ENCODE assay signal across 15 cellular contexts in the genomic region with DNA sequence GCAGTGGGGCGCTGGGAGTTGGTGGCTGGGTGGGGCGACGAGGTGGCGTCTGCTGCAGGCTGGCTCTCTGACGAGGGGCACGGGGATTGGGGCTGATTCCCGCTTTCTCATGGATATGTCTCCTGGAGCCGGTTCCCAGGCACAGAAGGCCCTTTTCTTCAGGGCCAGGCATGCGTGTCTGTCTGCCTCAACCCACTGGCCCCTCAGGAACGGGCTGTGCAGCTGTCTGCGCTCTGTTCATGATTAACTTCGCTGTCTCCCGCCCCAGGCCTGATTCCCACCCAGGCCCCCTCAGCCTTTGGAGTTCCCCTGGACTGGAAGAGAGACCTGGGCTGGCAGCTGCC. TPM values are rescaled to one million over a fixed set of nuclear protein-coding genes. Genes with fewer than 3 reads are reported as not detected.
DNase-seq lines count a peak whose midpoint lies in the region; ATAC-seq and TF ChIP-seq lines count a peak whose summit lies in the region.
"Had no signal": no experiment of that assay in that cellular context is flagged by ENCODE, and none has a peak within 500 bp of the region (broad histone marks: within the 10 kb centered on the region; RNA-seq: fewer than 3 reads in every experiment).

No MANE protein-coding gene starts in this region.

- H2BK5ac ChIP-seq in neuronal stem cell (ENCODE audit: low read length): no peak overlapping the region

- H3K4ac ChIP-seq in neuronal stem cell (ENCODE audit: low read length): no peak overlapping the region

- WGBS in hepatocyte (ENCODE audit: low lambda C conversion rate, missing lambda C conversion rate): 53% methylated on average over 10 of the region's 13 CpGs
- WGBS in neuronal stem cell (ENCODE audit: extremely low coverage in 2 of 2, insufficient read length in 2 of 2, insufficient replicate concordance in 1 of 2), 2 donors: no CpG with 5 or more reads among the region's 13 CpGs

- H3K27me3 ChIP-seq in BE2C (no peaks in the 10 kb centered on the region), OCI-LY3 (ENCODE audit: low read depth, low read length) (peaks cover 15% of the 10 kb centered on the region), hepatocyte (peaks cover 4% of the 10 kb centered on the region), neuronal stem cell (ENCODE audit: control insufficient read depth in 3 of 3, insufficient read depth in 3 of 3, low read depth in 1 of 3, low read length in 3 of 3) (peaks cover 4 to 47% (median 16%) of the 10 kb centered on the region in 3 experiments)
- peaks cover 4% of the 10 kb centered on the region for H3K27me3 ChIP-seq in CD4-positive, alpha-beta memory T cell (ENCODE audit: insufficient read depth, low read length)

- H2BK12ac ChIP-seq in neuronal stem cell (ENCODE audit: low read length): peak overlapping the region; percentile 84

- no peak overlapping the region for H2AFZ ChIP-seq in OCI-LY3 (ENCODE audit: low read depth, low read length)
- no peak overlapping the region for H2AFZ ChIP-seq in hepatocyte
- H2AFZ ChIP-seq in neuronal stem cell (ENCODE audit: low read length): peak overlapping the region; percentile 10

- H3K27ac Mint-ChIP-seq in T-cell: no peak overlapping the region
- no peak overlapping the region for H3K27ac Mint-ChIP-seq in CD4-positive, alpha-beta memory T cell
- H3K27ac Mint-ChIP-seq: activated CD8-positive, alpha-beta T cell treated with anti-CD3 and anti-CD28 coated beads, Interleukin-2, amount 10 ng/mL, durations not matched to agents 7 days and 5 days; progenitor cell of endocrine pancreas had no signal

- no peak for ATAC-seq in T-cell (replicated peaks in 1 of 4)

- peak overlapping the region; percentile 80 for H3K18ac ChIP-seq in neuronal stem cell (ENCODE audit: low read length)

- no peak overlapping the region for H4K91ac ChIP-seq in neuronal stem cell (ENCODE audit: low read depth, low read length, poor library complexity)

- peaks cover 6% of the 10 kb centered on the region for H3K36me3 Mint-ChIP-seq in T-cell
- H3K36me3 Mint-ChIP-seq in CD4-positive, alpha-beta memory T cell: peaks cover 3 to 10% of the 10 kb centered on the region in 2 donors

- H4K20me1 ChIP-seq in OCI-LY3 (ENCODE audit: insufficient read depth, low read length): no peaks in the 10 kb centered on the region
- H4K20me1 ChIP-seq in hepatocyte (ENCODE audit: insufficient read depth, poor library complexity, severe bottlenecking): no peaks in the 10 kb centered on the region

- H3K4me1 ChIP-seq in BE2C: peaks cover 4% of the 10 kb centered on the region; the same call in 1 of the 2 replicates
- H3K4me1 ChIP-seq in OCI-LY3 (ENCODE audit: low read length): peaks cover 16% of the 10 kb centered on the region
- H3K4me1 ChIP-seq in hepatocyte (ENCODE audit: insufficient read depth): peaks cover 4% of the 10 kb centered on the region
- H3K4me1 ChIP-seq in neuronal stem cell (ENCODE audit: control insufficient read depth in 2 of 2, insufficient read depth in 1 of 2, low read depth in 1 of 2, low read length in 2 of 2): peaks cover 0 to 8% of the 10 kb centered on the region in 2 donors
- H3K4me1 ChIP-seq in CD4-positive, alpha-beta memory T cell (ENCODE audit: insufficient read depth, low read length): peaks cover 19% of the 10 kb centered on the region
- H3K4me1 ChIP-seq: HAP-1 had no signal

- no peaks in the 10 kb centered on the region for H3K36me3 ChIP-seq in BE2C
- H3K36me3 ChIP-seq in OCI-LY3 (replicated peaks; ENCODE audit: low read depth, low read length): no peaks in the 10 kb centered on the region
- H3K36me3 ChIP-seq in hepatocyte (replicated peaks; ENCODE audit: insufficient read depth, low read depth): no peaks in the 10 kb centered on the region
- no peaks in the 10 kb centered on the region for H3K36me3 ChIP-seq in neuronal stem cell (replicated peaks in 1 of 2; ENCODE audit: control insufficient read depth in 2 of 2, insufficient read depth in 2 of 2, low read length in 2 of 2)
- H3K36me3 ChIP-seq in CD4-positive, alpha-beta memory T cell (ENCODE audit: insufficient read depth, low read length): no peaks in the 10 kb centered on the region
- H3K36me3 ChIP-seq: HAP-1, upper lobe of left lung had no signal

- H3K4me3 ChIP-seq in BE2C (ENCODE audit: low read depth, low read length) (no peak overlapping the region), OCI-LY3 (ENCODE audit: low read length) (no peak overlapping the region), hepatocyte (no peak overlapping the region), neuronal stem cell (ENCODE audit: low read length in 2 of 2) (no peak overlapping the region)
- H3K4me3 ChIP-seq in CD4-positive, alpha-beta memory T cell (ENCODE audit: low read length in 2 of 2): no peak overlapping the region
- H3K4me3 ChIP-seq: GM12878, HAP-1, skin epidermis, upper lobe of left lung had no signal

- DNase-seq in BE2C: peak; percentile 72
- DNase-seq in hepatocyte (ENCODE audit: low spot score): no peak
- no peak for DNase-seq in neuronal stem cell (ENCODE audit: low spot score)
- no peak for DNase-seq in T-cell
- DNase-seq in CD4-positive, alpha-beta memory T cell: no peak
- no peak for DNase-seq in KG1 (lab: John Stamatoyannopoulos, UW)
- DNase-seq in DMS79 (lab: John Stamatoyannopoulos, UW): no peak

- no peaks in the 10 kb centered on the region for H3K9me2 ChIP-seq in hepatocyte (replicated peaks; ENCODE audit: insufficient read depth)

- no peaks in the 10 kb centered on the region for H3K79me2 ChIP-seq in OCI-LY3 (ENCODE audit: low read length)
- H3K79me2 ChIP-seq in hepatocyte: no peaks in the 10 kb centered on the region

- POLR2A ChIA-PET in T-cell (lab: Charles Lee): no interaction called here
- POLR2A ChIA-PET in CD4-positive, alpha-beta memory T cell (lab: Charles Lee; ENCODE audit: partially characterized antibody): interaction anchor here (0.6 to 2.0 kb wide), 3 partner anchors 35 to 163 kb away, joined by 3 to 7 read pairs (median 7); no protein-coding TSS in a partner anchor

- no peak overlapping the region for H3K9ac ChIP-seq in OCI-LY3 (ENCODE audit: low read length)
- H3K9ac ChIP-seq in neuronal stem cell (ENCODE audit: low read depth, low read length, poor library complexity): no peak overlapping the region

- peak overlapping the region; percentile 60; the same call in 1 of the 2 replicates for H3K4me2 ChIP-seq in OCI-LY3 (ENCODE audit: low read length)
- H3K4me2 ChIP-seq in hepatocyte: peak overlapping the region; percentile 62
- H3K4me2 ChIP-seq in neuronal stem cell (ENCODE audit: insufficient read depth, low read length, poor library complexity, severe bottlenecking): no peak overlapping the region

- H3K9me3 ChIP-seq in BE2C: no peaks in the 10 kb centered on the region
- no peaks in the 10 kb centered on the region for H3K9me3 ChIP-seq in OCI-LY3 (ENCODE audit: insufficient read depth, low read length)
- H3K9me3 ChIP-seq in hepatocyte (ENCODE audit: low read depth): no peaks in the 10 kb centered on the region
- H3K9me3 ChIP-seq in neuronal stem cell (replicated peaks in 1 of 2; ENCODE audit: control insufficient read depth in 2 of 2, insufficient read depth in 1 of 2, low read depth in 1 of 2, low read length in 2 of 2): peaks cover 0 to 2% of the 10 kb centered on the region in 2 donors
- no peaks in the 10 kb centered on the region for H3K9me3 ChIP-seq in CD4-positive, alpha-beta memory T cell (ENCODE audit: control insufficient read depth in 1 of 2, low read length in 2 of 2)
- H3K9me3 ChIP-seq: Caco-2, HAP-1, upper lobe of left lung had no signal

- CTCF ChIA-PET in T-cell (lab: Charles Lee): interaction anchor here in 1 of 2 donors (1.2 kb wide), 1 partner anchor 35 kb away, joined by 3 read pairs; no protein-coding TSS in a partner anchor
- CTCF ChIA-PET in CD4-positive, alpha-beta memory T cell (lab: Charles Lee; ENCODE audit: partially characterized antibody): interaction anchor here (0.5 to 7.0 kb wide), 24 partner anchors 9 to 916 kb away, joined by 3 to 65 read pairs (median 5); a partner anchor contains a TSS

- H2AK5ac ChIP-seq in neuronal stem cell (ENCODE audit: low read depth, low read length): peak overlapping the region; percentile 92

- H3K4me1 Mint-ChIP-seq in T-cell: peaks cover 15 to 27% (median 18%) of the 10 kb centered on the region in 3 donors
- H3K4me1 Mint-ChIP-seq in CD4-positive, alpha-beta memory T cell: peaks cover 10 to 35% (median 21%) of the 10 kb centered on the region in 4 donors

- intact Hi-C loops in CD4-positive, alpha-beta memory T cell (cut with micrococcal nuclease): no loop called here

- no peak overlapping the region for H2BK120ac ChIP-seq in neuronal stem cell (ENCODE audit: low read depth, low read length)

- TF ChIP-seq CTCF in BE2C (IDR thresholded peaks at IDR 0.05; ENCODE audit: low read depth, low read length) (no peak), OCI-LY3 (IDR thresholded peaks at IDR 0.05; ENCODE audit: low read depth, low read length) (no peak), hepatocyte (IDR thresholded peaks at IDR 0.05; ENCODE audit: poor library complexity) (no peak)

- H3K27ac ChIP-seq in OCI-LY3 (ENCODE audit: low read length) (no peak overlapping the region), hepatocyte (no peak overlapping the region), neuronal stem cell (replicated peaks; ENCODE audit: low read length) (no peak overlapping the region)
- no peak overlapping the region for H3K27ac ChIP-seq in CD4-positive, alpha-beta memory T cell (ENCODE audit: low read depth, low read length)
- H3K27ac ChIP-seq: upper lobe of left lung had no signal

- no peak overlapping the region for H3K14ac ChIP-seq in neuronal stem cell (ENCODE audit: low read length)

- no peak overlapping the region for H3K23ac ChIP-seq in neuronal stem cell (ENCODE audit: low read depth, low read length, poor library complexity)

- H3K79me1 ChIP-seq in neuronal stem cell (ENCODE audit: low read depth, low read length): no peaks in the 10 kb centered on the region

- no peak overlapping the region for H3K4me3 Mint-ChIP-seq in T-cell
- no peak overlapping the region for H3K4me3 Mint-ChIP-seq in CD4-positive, alpha-beta memory T cell
- H3K4me3 Mint-ChIP-seq: activated CD8-positive, alpha-beta T cell treated with anti-CD3 and anti-CD28 coated beads, Interleukin-2, amount 10 ng/mL, durations not matched to agents 7 days and 5 days had no signal

- H3K27me3 Mint-ChIP-seq in T-cell: peaks cover 0 to 5% of the 10 kb centered on the region in 2 donors
- peaks cover 0 to 3% of the 10 kb centered on the region in 2 donors for H3K27me3 Mint-ChIP-seq in CD4-positive, alpha-beta memory T cell
- H3K27me3 Mint-ChIP-seq: progenitor cell of endocrine pancreas had no signal

- H2BK15ac ChIP-seq in neuronal stem cell (ENCODE audit: low read length): no peak overlapping the region

- no peaks in the 10 kb centered on the region for H3K9me3 Mint-ChIP-seq in T-cell
- H3K9me3 Mint-ChIP-seq in CD4-positive, alpha-beta memory T cell: no peaks in the 10 kb centered on the region

- no peak overlapping the region for H4K8ac ChIP-seq in neuronal stem cell (ENCODE audit: low read depth, low read length)

RNA-seq across cellular contexts. Expression of a gene that starts 53.1 kb away (rescaled TPM):
- polyA plus RNA-seq in BE2C (2012; ENCODE audit: insufficient read depth, insufficient read length, low read depth): 52.5 TPM
- total RNA-seq in hepatocyte (8.6 and 10.0 TPM in 2 replicates), T-cell (10 to 100 TPM in 4 of 5 donors, 1 to 10 TPM in 1; 8.0 to 77.7 (median 13.3) TPM)
- 3.0 and 4.6 TPM in 2 replicates for polyA plus RNA-seq in hepatocyte
- polyA plus RNA-seq in neuronal stem cell (2013, experiment 1 of 2): 2.9 TPM
- polyA plus RNA-seq in neuronal stem cell (2013, experiment 2 of 2): 3.1 TPM
- total RNA-seq in CD4-positive, alpha-beta memory T cell: 1 to 10 TPM; 9.0 to 9.9 TPM
- 1 to 10 TPM in 1 of 2 donors, under 1 TPM in 1; 0.38 to 7.1 TPM for polyA plus RNA-seq in CD4-positive, alpha-beta memory T cell
